Comparison of ENCODE assay signal across 8 cellular contexts in genomic region chr10:15097011-15097812, GRCh38. TPM values are rescaled to one million over a fixed set of nuclear protein-coding genes. Genes with fewer than 3 reads are reported as not detected.
DNase-seq lines count a peak whose midpoint lies in the region; ATAC-seq and TF ChIP-seq lines count a peak whose summit lies in the region.

RPP38 (plus strand) TSS chr10:15097355; CDS start chr10:15103315, 5,960 bp downstream.

- POLR2A ChIA-PET in PC-3 (lab: Charles Lee; ENCODE audit: unreplicated experiment): interaction anchor here (0.5 to 1.0 kb wide), 2 partner anchors 20 to 26 kb away, joined by 3 to 13 read pairs; no protein-coding TSS in a partner anchor

- H3K9me3 Mint-ChIP-seq in IgD-negative memory B cell: no peaks in the 10 kb centered on the region

- no peaks in the 10 kb centered on the region for H3K36me3 ChIP-seq in PC-3 (ENCODE audit: low read depth, low read length)

- TF ChIP-seq CTCF in PC-3 (conservative IDR thresholded peaks at IDR 0.05; ENCODE audit: low read depth, low read length): no peak
- no peak for TF ChIP-seq CTCF in epithelial cell of proximal tubule (conservative IDR thresholded peaks at IDR 0.05; ENCODE audit: low read depth, low read length)

- no peaks in the 10 kb centered on the region for H3K27me3 Mint-ChIP-seq in IgD-negative memory B cell

- H3K27ac Mint-ChIP-seq in IgD-negative memory B cell: peak within 1 kb of the TSS; percentile 97 to 100 (median 99)

- no peaks in the 10 kb centered on the region for H3K9me2 ChIP-seq in PC-3 (replicated peaks; ENCODE audit: low read length)

- H3F3A ChIP-seq in PC-3 (ENCODE audit: low read length, unreplicated experiment): no peaks in the 10 kb centered on the region

- CTCF ChIA-PET in PC-3 (lab: Charles Lee): no interaction called here

- peaks cover 3% of the 10 kb centered on the region; the same call in 1 of the 2 replicates for H4K20me1 ChIP-seq in PC-3 (ENCODE audit: low read length)

- intact Hi-C loops in PC-3 (cut with micrococcal nuclease): loop anchor here (1.0 kb wide), 1 partner anchor 9 kb away; the partner anchor contains the start of gene ACBD7

- H3K36me3 Mint-ChIP-seq in IgD-negative memory B cell: peaks cover 4% of the 10 kb centered on the region

- no peaks in the 10 kb centered on the region for H3K27me3 ChIP-seq in PC-3 (ENCODE audit: low read length)

- no peaks in the 10 kb centered on the region for H3K9me3 ChIP-seq in PC-3 (ENCODE audit: low read length)

- DNase-seq in DMS153 treated with DMSO at 0.1 percent for 48 hours (lab: John Stamatoyannopoulos, UW; ENCODE audit: unreplicated experiment) (peak; percentile 31), PC-3 (peak; percentile 85), activated T-cell treated with anti-CD3 and anti-CD28 coated beads for 48 hours (ENCODE audit: low read depth) (peak; percentile 95), epithelial cell of proximal tubule (ENCODE audit: low read depth) (peak; percentile 50), mucosa of gallbladder (ENCODE audit: low spot score) (peak; percentile 97)
- peak; percentile 96 for DNase-seq in stimulated activated CD8-positive, alpha-beta memory T cell treated with anti-CD3 and anti-CD28 coated beads, Interleukin-4, amount 100 ng/mL, for 24 hours (ENCODE audit: low read depth)

- H3K4me3 ChIP-seq in PC-3 (ENCODE audit: low read length): peak within 1 kb of the TSS; percentile 94
- peak within 1 kb of the TSS; percentile 83 for H3K4me3 ChIP-seq in epithelial cell of proximal tubule (ENCODE audit: low read depth, low read length)

- H3K4me1 ChIP-seq in PC-3 (ENCODE audit: insufficient read depth, low read length): no peaks in the 10 kb centered on the region; the same call in 1 of the 2 replicates

- peak within 1 kb of the TSS; percentile 98 for H3K9ac ChIP-seq in PC-3 (ENCODE audit: low read length)

- peak within 1 kb of the TSS; percentile 84 for H2AFZ ChIP-seq in PC-3 (ENCODE audit: low read length)

- peak; percentile 81 for ATAC-seq in GM21576 (IDR thresholded peaks at IDR 0.05; ENCODE audit: unreplicated experiment)
- peak; percentile 85 for ATAC-seq in PC-3

- H3K4me1 Mint-ChIP-seq in IgD-negative memory B cell: peaks cover 13 to 26% (median 16%) of the 10 kb centered on the region in 3 donors

- no TSS peak for BruUV-seq in PC-3 (replicated peaks; lab: Mats Ljungman, UMichigan)

- H3K4me3 Mint-ChIP-seq in IgD-negative memory B cell: peak within 1 kb of the TSS; percentile 95 to 99 (median 97)

- peak within 1 kb of the TSS; percentile 94 for H3K27ac ChIP-seq in PC-3 (ENCODE audit: low read length)

- H3K79me2 ChIP-seq in PC-3 (ENCODE audit: low read length): peaks cover 44% of the 10 kb centered on the region

- peak within 1 kb of the TSS; percentile 93 for H3K4me2 ChIP-seq in PC-3 (ENCODE audit: low read length)

RNA-seq across cellular contexts. Expression of gene RPP38, which starts in this region (rescaled TPM):
- polyA plus RNA-seq in IgD-negative memory B cell: 34.0 TPM
- total RNA-seq in PC-3 (2014; rRNA removed) (8.5 and 9.9 TPM in 2 replicates), epithelial cell of proximal tubule (19.9 and 26.1 TPM in 2 replicates), mucosa of gallbladder (15.4 TPM)

Comparison
In these comparisons a context has a peak if more than half of its experiments do, and no peak if none do; other contexts are left out.
1. Peak in every context shown above with its lines: DNase-seq, ATAC-seq, H3K4me3 ChIP-seq and H3K27ac ChIP-seq.
2. DNase-seq: peak in every context shown above with its lines; median percentile 97 in mucosa of gallbladder; 96 in stimulated activated CD8-positive, alpha-beta memory T cell treated with anti-CD3 and anti-CD28 coated beads, Interleukin-4, amount 100 ng/mL, for 24 hours; 95 in activated T-cell treated with anti-CD3 and anti-CD28 coated beads for 48 hours; 85 in PC-3; 50 in epithelial cell of proximal tubule; 31 in DMS153 treated with DMSO at 0.1 percent for 48 hours.